In the genomic region with DNA sequence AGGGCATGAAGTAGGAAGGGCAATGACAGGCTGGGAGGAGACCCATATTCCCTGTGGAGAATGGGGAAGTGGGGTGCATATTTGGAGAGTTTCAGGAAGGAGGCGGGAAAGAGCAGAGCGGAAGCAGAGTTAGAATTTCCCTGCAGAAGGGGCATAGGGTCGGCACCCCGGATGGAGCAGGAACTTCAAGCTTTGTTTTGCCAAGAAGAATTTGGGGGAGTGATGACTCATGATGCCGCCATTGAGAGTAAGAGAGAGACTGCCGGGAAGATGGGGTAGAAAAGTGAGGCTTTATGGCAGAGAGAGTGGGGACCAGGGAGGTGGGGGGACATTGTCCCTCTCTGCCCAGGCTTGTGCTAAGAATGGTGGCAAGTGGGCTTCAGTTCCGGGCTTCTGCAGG, we compare ENCODE assay signal across 1 cellular context.
A peak's percentile ranks its signal among the peaks of the same experiment; 100 is the strongest.
TF ChIP-seq lines count a peak whose summit lies in the region.

No MANE protein-coding gene starts in this region.

TF ChIP-seq in A549, 52 proteins besides CTCF, POLR2A, EP300 and RAD21:
- no peak for TF ChIP-seq HOXA7 (CRISPR knock-in tag; IDR thresholded peaks at IDR 0.05)
- no peak for TF ChIP-seq ELK1 (IDR thresholded peaks at IDR 0.05; ENCODE audit: low read depth, low read length)
- TF ChIP-seq FOSL2 (IDR thresholded peaks at IDR 0.05) = no peak
- 0 out of 2 replicates have a peak, but pooled peaks have one; percentile 22 for TF ChIP-seq FOSL2 (CRISPR knock-in tag; IDR thresholded peaks at IDR 0.05)
- TF ChIP-seq HDAC2 (IDR thresholded peaks at IDR 0.05) = no peak
TF ChIP-seq in A549: peak in this region for 1.
